ENCODE assay signal across 17 cellular contexts in genomic region chr16:2229091-2229490, GRCh38. TPM values are rescaled to one million over a fixed set of nuclear protein-coding genes. Genes with fewer than 3 reads are reported as not detected.
DNase-seq lines count a peak whose midpoint lies in the region; ATAC-seq and TF ChIP-seq lines count a peak whose summit lies in the region.
"Had no signal": no experiment of that assay in that cellular context is flagged by ENCODE, and none has a peak within 500 bp of the region (broad histone marks: within the 10 kb centered on the region; RNA-seq: fewer than 3 reads in every experiment).

No MANE protein-coding gene starts in this region.

- H3K9me3 ChIP-seq in spleen (no peaks in the 10 kb centered on the region), right cardiac atrium (ENCODE audit: control insufficient read depth, low read length) (no peaks in the 10 kb centered on the region)
- H3K9me3 ChIP-seq: HAP-1 had no signal

- intact Hi-C loops in spleen (cut with DNase I; ENCODE audit: low total_unique reads) (no loop called here), right cardiac atrium (cut with DNase I) (no loop called here)

- DNase-seq in RWPE1 (ENCODE audit: low spot score): no peak
- DNase-seq in spleen: peak; percentile 67
- DNase-seq in right cardiac atrium: no peak
- DNase-seq in GM13976 (ENCODE audit: low spot score): no peak
- DNase-seq: CD4-positive, alpha-beta T cell; DMS 273 treated with DMSO at 0.1 percent for 48 hours; DMS79; EL; GDM1; GOT3; HFFc6 had no signal

- in situ Hi-C loops in GM13976 (cut with MboI; ENCODE audit: low sequenced_read_pairs, unreplicated experiment): no loop called here

- TF ChIP-seq CTCF in C4-2B (conservative IDR thresholded peaks at IDR 0.05) (no peak), RWPE1 (conservative IDR thresholded peaks at IDR 0.05; ENCODE audit: low read depth) (no peak), spleen (IDR thresholded peaks at IDR 0.05 in 8 of 11, conservative IDR thresholded peaks at IDR 0.05 in 3 of 11) (no peak), GM13976 (IDR thresholded peaks at IDR 0.05; ENCODE audit: borderline replicate concordance, control extremely low read depth, extremely low read depth, insufficient read depth, missing control alignments) (no peak)

- TF ChIP-seq POLR2A in spleen (IDR thresholded peaks at IDR 0.05): no peak

- H3K4me3 ChIP-seq in spleen: no peak overlapping the region
- H3K4me3 ChIP-seq in right cardiac atrium (ENCODE audit: low read length): no peak overlapping the region
- H3K4me3 ChIP-seq: GM12878, HAP-1 had no signal

- POLR2A ChIA-PET in RWPE1 (lab: Yijun Ruan, JAX; ENCODE audit: low non-redundant PET): no interaction called here

- ATAC-seq in HG03039 (IDR thresholded peaks at IDR 0.05; ENCODE audit: unreplicated experiment): no peak
- no peak for ATAC-seq in right cardiac atrium
- ATAC-seq: GM12878 had no signal

- 67 to 87% (median 81%) methylated on average over 3 to 12 of the region's 12 CpGs for WGBS in spleen, 5 donors
- WGBS in right cardiac atrium: 89% methylated on average over 12 of the region's 12 CpGs

- CTCF ChIA-PET in RWPE1 (lab: Yijun Ruan, JAX): no interaction called here

- H3K27ac ChIP-seq in C4-2B: peak overlapping the region; percentile 93
- peak overlapping the region; percentile 93 for H3K27ac ChIP-seq in RWPE1
- no peak overlapping the region for H3K27ac ChIP-seq in spleen
- H3K27ac ChIP-seq in right cardiac atrium (ENCODE audit: low read length): no peak overlapping the region

- H3K4me1 ChIP-seq in spleen (peaks cover 12 to 69% (median 51%) of the 10 kb centered on the region in 6 donors), right cardiac atrium (ENCODE audit: control insufficient read depth, insufficient read depth, low read length) (no peaks in the 10 kb centered on the region)

- peaks cover 0 to 10% (median 0%) of the 10 kb centered on the region in 7 donors for H3K27me3 ChIP-seq in spleen (replicated peaks in 1 of 7)
- no peaks in the 10 kb centered on the region for H3K27me3 ChIP-seq in right cardiac atrium (ENCODE audit: control insufficient read depth, insufficient read depth)

- peaks cover 15 to 83% (median 63%) of the 10 kb centered on the region in 6 donors for H3K36me3 ChIP-seq in spleen

RNA-seq across cellular contexts. Expression of gene E4F1, which starts 5.7 kb away (rescaled TPM):
- total RNA-seq in spleen: 10 to 100 TPM; 22.7 to 41.4 (median 26.7) TPM
- polyA plus RNA-seq in spleen: 10 to 100 TPM; 20.8 to 41.0 (median 38.4) TPM
- 10 to 100 TPM; 11.8 to 16.1 (median 14.2) TPM for total RNA-seq in right cardiac atrium
- 13.7 TPM for polyA plus RNA-seq in right cardiac atrium

RNA-seq across cellular contexts. Expression of gene DNASE1L2, which starts 7.2 kb away (rescaled TPM):
- total RNA-seq in spleen (1 to 10 TPM in 4 of 7 donors, under 1 TPM in 3; 0.72 to 1.7 (median 1.3) TPM), right cardiac atrium (under 1 TPM; 0.17 to 0.43 (median 0.33) TPM)
- polyA plus RNA-seq in spleen (1 to 10 TPM in 2 of 3 donors, under 1 TPM in 1; 0.59 to 2.2 (median 1.2) TPM), right cardiac atrium (0.48 TPM)
- polyA plus RNA-seq: CD14-positive monocyte; CD8-positive, alpha-beta memory T cell had no signal

RNA-seq across cellular contexts. Expression of gene PGP, which starts 14.5 kb away (rescaled TPM):
- total RNA-seq in spleen (10 to 100 TPM in 6 of 7 donors, 1 to 10 TPM in 1; 9.4 to 20.2 (median 14.1) TPM), right cardiac atrium (10 to 100 TPM; 20.2 to 24.8 (median 21.5) TPM)
- polyA plus RNA-seq in spleen (10 to 100 TPM in 2 of 3 donors, 1 to 10 TPM in 1; 9.3 to 16.6 (median 12.4) TPM), right cardiac atrium (19.3 TPM)

RNA-seq across cellular contexts. Expression of gene BRICD5, which starts 18.4 kb away (rescaled TPM):
- 10 to 100 TPM in 2 of 7 donors, 1 to 10 TPM in 5; 3.5 to 12.8 (median 8.6) TPM for total RNA-seq in spleen
- 10 to 100 TPM; 18.2 to 40.2 (median 18.9) TPM for polyA plus RNA-seq in spleen
- 10 to 100 TPM in 1 of 4 donors, 1 to 10 TPM in 3; 6.8 to 11.0 (median 7.9) TPM for total RNA-seq in right cardiac atrium
- polyA plus RNA-seq in right cardiac atrium: 3.4 TPM
- polyA plus RNA-seq: CD14-positive monocyte had no signal

RNA-seq across cellular contexts. Expression of gene ECI1, which starts 22.3 kb away (rescaled TPM):
- total RNA-seq in spleen: 10 to 100 TPM; 20.6 to 35.2 (median 29.0) TPM
- polyA plus RNA-seq in spleen: 10 to 100 TPM; 42.0 to 54.8 (median 51.6) TPM
- 100 to 1,000 TPM; 110 to 145 (median 121) TPM for total RNA-seq in right cardiac atrium
- 166 TPM for polyA plus RNA-seq in right cardiac atrium

Comparison
In these comparisons a context has a peak if more than half of its experiments do, and no peak if none do; other contexts are left out.
1. H3K27ac ChIP-seq: peak in C4-2B (single experiment) and RWPE1 (single experiment); none in spleen (0 of 8) and right cardiac atrium (single experiment).